ENCODE assay signal across 13 cellular contexts in the genomic region with DNA sequence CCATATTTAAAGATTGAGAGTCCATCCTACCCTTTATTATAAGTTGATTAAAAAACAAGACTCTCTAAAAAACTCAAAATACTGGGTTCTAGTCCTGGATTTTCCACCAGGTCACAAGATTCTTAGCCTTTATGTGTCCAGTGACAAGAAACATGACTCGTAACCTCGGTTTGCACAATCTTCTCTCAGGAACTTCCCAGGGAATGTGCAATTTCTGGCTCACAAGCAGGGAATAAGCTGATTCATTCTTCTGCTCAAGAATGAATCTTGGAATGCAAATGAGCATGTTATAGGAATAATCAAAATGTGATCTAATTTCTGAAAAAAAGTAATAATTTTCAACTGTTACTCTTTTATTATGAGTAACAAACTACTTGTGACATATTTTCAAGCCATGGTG. TPM values are rescaled to one million over a fixed set of nuclear protein-coding genes. Genes with fewer than 3 reads are reported as not detected.
DNase-seq lines count a peak whose midpoint lies in the region; ATAC-seq and TF ChIP-seq lines count a peak whose summit lies in the region.
"Had no signal": no experiment of that assay in that cellular context is flagged by ENCODE, and none has a peak within 500 bp of the region (broad histone marks: within the 10 kb centered on the region; RNA-seq: fewer than 3 reads in every experiment).

No MANE protein-coding gene starts in this region.

- H3K27ac ChIP-seq in PC-9 = peak overlapping the region; percentile 52
- H3K27ac ChIP-seq in epithelial cell of prostate = peak overlapping the region; percentile 25
- H3K27ac ChIP-seq: dorsolateral prefrontal cortex had no signal

- no peak overlapping the region for H3K4me3 Mint-ChIP-seq in Calu3 (ENCODE audit: low read depth, unreplicated experiment)
- H3K4me3 Mint-ChIP-seq: activated T-helper 1 cell treated with anti-CD3 and anti-CD28 coated beads, Interleukin-12 subunit alpha, Interleukin-12 subunit beta, Interleukin-2, Interleukin-4 antibody, amounts not matched to agents 30 ng/mL and 10 ng/mL and 1 ng/mL, durations not matched to agents 14 hours and 24 hours and 36 hours had no signal

- H3K36me3 ChIP-seq in PC-9 (ENCODE audit: low read depth) = no peaks in the 10 kb centered on the region
- H3K36me3 ChIP-seq: tibial nerve had no signal

- H3K4me2 ChIP-seq in PC-9 = no peak overlapping the region

- H3K4me1 ChIP-seq in PC-9 (replicated peaks; ENCODE audit: insufficient read depth) = peaks cover 14% of the 10 kb centered on the region

- no peak overlapping the region for H3K4me3 ChIP-seq in PC-9
- H3K4me3 ChIP-seq: dorsolateral prefrontal cortex, tibial nerve had no signal

- H3K27ac Mint-ChIP-seq in Calu3 (ENCODE audit: unreplicated experiment) = peak overlapping the region; percentile 38
- H3K27ac Mint-ChIP-seq: activated T-helper 1 cell treated with anti-CD3 and anti-CD28 coated beads, Interleukin-12 subunit alpha, Interleukin-12 subunit beta, Interleukin-2, Interleukin-4 antibody, amounts not matched to agents 30 ng/mL and 10 ng/mL and 1 ng/mL, durations not matched to agents 14 hours and 24 hours and 36 hours had no signal

- intact Hi-C loops in Calu3 (cut with micrococcal nuclease; ENCODE audit: unreplicated experiment) (loop anchor here (5.0 kb wide), 1 partner anchor 41 kb away; no protein-coding TSS in a partner anchor), PC-9 (cut with micrococcal nuclease; ENCODE audit: unreplicated experiment) (loop anchor here (5.0 kb wide), 1 partner anchor 46 kb away; a partner anchor contains a TSS)

- H3K9me3 ChIP-seq in PC-9 (ENCODE audit: insufficient read depth, low read depth) = no peaks in the 10 kb centered on the region; the same call in 1 of the 2 replicates
- H3K9me3 ChIP-seq: tibial nerve had no signal

- H3K79me2 ChIP-seq in PC-9 (ENCODE audit: low read depth) = no peaks in the 10 kb centered on the region

- no peak overlapping the region for H2AFZ ChIP-seq in PC-9

- no peaks in the 10 kb centered on the region for H3K9me2 ChIP-seq in PC-9 (ENCODE audit: insufficient read depth)

- no peaks in the 10 kb centered on the region for H3K27me3 ChIP-seq in PC-9 (ENCODE audit: insufficient read depth, low read depth)
- H3K27me3 ChIP-seq: dorsolateral prefrontal cortex, tibial nerve had no signal

- TF ChIP-seq CTCF in Calu3 (IDR thresholded peaks at IDR 0.05; ENCODE audit: unreplicated experiment) = no peak
- no peak for TF ChIP-seq CTCF in PC-9 (conservative IDR thresholded peaks at IDR 0.05)

- H4K20me1 ChIP-seq in PC-9 (ENCODE audit: insufficient read depth) = no peaks in the 10 kb centered on the region

- BruUV-seq in Calu3 (replicated peaks; lab: Mats Ljungman, UMichigan) (no TSS peak), PC-9 (replicated peaks; lab: Mats Ljungman, UMichigan) (no TSS peak)

- H3K27me3 Mint-ChIP-seq in Calu3 (ENCODE audit: unreplicated experiment) = no peaks in the 10 kb centered on the region

- POLR2A ChIA-PET in PC-9 (lab: Charles Lee; ENCODE audit: unreplicated experiment) = interaction anchor here (0.7 kb wide), 1 partner anchor 29 kb away, joined by 5 read pairs; no protein-coding TSS in a partner anchor

- no peaks in the 10 kb centered on the region for H3F3A ChIP-seq in PC-9 (ENCODE audit: insufficient read depth, low read depth)

- CTCF ChIA-PET in Calu3 (lab: Charles Lee) (no interaction called here), PC-9 (lab: Charles Lee) (no interaction called here)

- H3K9me3 Mint-ChIP-seq in Calu3 (ENCODE audit: low read depth, unreplicated experiment) = peaks cover 4% of the 10 kb centered on the region
- H3K9me3 Mint-ChIP-seq: activated T-helper 1 cell treated with anti-CD3 and anti-CD28 coated beads, Interleukin-12 subunit alpha, Interleukin-12 subunit beta, Interleukin-2, Interleukin-4 antibody, amounts not matched to agents 30 ng/mL and 10 ng/mL and 1 ng/mL, durations not matched to agents 14 hours and 24 hours and 36 hours had no signal

- H3K36me3 Mint-ChIP-seq in Calu3 (ENCODE audit: insufficient read depth, unreplicated experiment) = no peaks in the 10 kb centered on the region

- peak; percentile 11 for DNase-seq in Calu3
- peak; percentile 18 to 68 for DNase-seq in PC-9
- peak; percentile 41 for DNase-seq in epithelial cell of prostate (ENCODE audit: low read depth, low spot score)
- DNase-seq in pulmonary artery endothelial cell (ENCODE audit: low read depth, low spot score) = peak; percentile 7
- no peak for DNase-seq in activated CD4-positive, alpha-beta T cell treated with anti-CD3 and anti-CD28 coated beads for 48 hours
- DNase-seq in NCI-H2107 treated with DMSO at 0.1 percent for 48 hours (lab: John Stamatoyannopoulos, UW; ENCODE audit: unreplicated experiment) = no peak
- DNase-seq: dorsolateral prefrontal cortex, NCI-H1436 had no signal

- peaks cover 23% of the 10 kb centered on the region for H3K4me1 Mint-ChIP-seq in Calu3 (ENCODE audit: low read depth, unreplicated experiment)

- no peak for ATAC-seq in HG02798 (IDR thresholded peaks at IDR 0.05; ENCODE audit: poor library complexity, unreplicated experiment)
- no peak for ATAC-seq in HG03039 (IDR thresholded peaks at IDR 0.05; ENCODE audit: unreplicated experiment)
- ATAC-seq: HCT116 had no signal

RNA-seq across cellular contexts. Expression of a gene that starts 45.1 kb away (rescaled TPM):
- 18.2 and 21.0 TPM in 2 replicates for total RNA-seq in Calu3 (2022)
- total RNA-seq in PC-9 (2021) = 8.1 and 11.0 TPM in 2 replicates
- 15.8 and 17.6 TPM in 2 replicates for total RNA-seq in pulmonary artery endothelial cell

Comparison
In these comparisons a context has a peak if more than half of its experiments do, and no peak if none do; other contexts are left out.
1. DNase-seq: peak in Calu3 (single experiment), PC-9 (2 of 2), epithelial cell of prostate (single experiment) and pulmonary artery endothelial cell (single experiment); none in activated CD4-positive, alpha-beta T cell treated with anti-CD3 and anti-CD28 coated beads for 48 hours (single experiment) and NCI-H2107 treated with DMSO at 0.1 percent for 48 hours (single experiment).